ENCODE assay signal across 23 cellular contexts in genomic region chr15:65987100-65987499, GRCh38.
"Had no signal": no experiment of that assay in that cellular context is flagged by ENCODE, and none has a peak within 500 bp of the region (broad histone marks: within the 10 kb centered on the region; RNA-seq: fewer than 3 reads in every experiment).

No MANE protein-coding gene starts in this region.

- H3K4me1 ChIP-seq: breast epithelium, SJCRH30 had no signal

- H3K27me3 ChIP-seq: Peyer's patch, SJCRH30 had no signal

- DNase-seq: activated CD4-positive, alpha-beta T cell treated with anti-CD3 and anti-CD28 coated beads for 4 hours; activated CD8-positive, alpha-beta memory T cell treated with anti-CD3 and anti-CD28 coated beads, Interleukin-2, amount 50 U/mL, for 48 hours; activated CD8-positive, alpha-beta T cell treated with anti-CD3 and anti-CD28 coated beads, Interleukin-2, amount 10 ng/mL, durations not matched to agents 7 days and 5 days; activated naive CD4-positive, alpha-beta T cell treated with anti-CD3 and anti-CD28 coated beads, Interleukin-2, amount 50 U/mL, for 16 hours; activated T-cell treated with anti-CD3 and anti-CD28 coated beads, Interleukin-2, amount 50 U/mL, for 1 hour; aorta; cortex of kidney; MG63; MV-4-11; NCI-H1417; NCI-H1694 treated with DMSO at 0.1 percent for 48 hours; NCI-H2107; NCI-H226; NCI-H526; NCI-H82; Peyer's patch; Right ventricle myocardium superior; SJCRH30; SW 1271 had no signal

- ATAC-seq: activated CD4-positive, CD25-positive, alpha-beta regulatory T cell treated with anti-CD3 and anti-CD28 coated beads, Interleukin-2, amount 50 U/mL, for 24 hours; activated CD8-positive, alpha-beta T cell treated with anti-CD3 and anti-CD28 coated beads, Interleukin-2, amount 10 ng/mL, durations not matched to agents 7 days and 5 days; SK-N-SH treated with all-trans-retinoic acid at 6 μM for 48 hours had no signal

- H3K36me3 ChIP-seq: breast epithelium, MG63, Peyer's patch, SJCRH30 had no signal

- H3K4me3 ChIP-seq: breast epithelium, MG63, Peyer's patch, SJCRH30 had no signal

- H3K27ac ChIP-seq: breast epithelium, Peyer's patch, RWPE1, SJCRH30 had no signal

- H3K9me3 ChIP-seq: breast epithelium, MG63, Peyer's patch, SJCRH30 had no signal
